Comparison of ENCODE assay signal across 9 cellular contexts in genomic region chr14:55327179-55327578, GRCh38. TPM values are rescaled to one million over a fixed set of nuclear protein-coding genes. Genes with fewer than 3 reads are reported as not detected.
A peak's percentile ranks its signal among the peaks of the same experiment; 100 is the strongest.
DNase-seq lines count a peak whose midpoint lies in the region; ATAC-seq and TF ChIP-seq lines count a peak whose summit lies in the region.
"Had no signal": no experiment of that assay in that cellular context is flagged by ENCODE, and none has a peak within 500 bp of the region (broad histone marks: within the 10 kb centered on the region; RNA-seq: fewer than 3 reads in every experiment).

No MANE protein-coding gene starts in this region.

- H4K20me1 ChIP-seq in OCI-LY3 (ENCODE audit: insufficient read depth, low read length) = peaks cover 60% of the 10 kb centered on the region

- H3K79me2 ChIP-seq in OCI-LY3 (ENCODE audit: low read length) = peaks cover 52% of the 10 kb centered on the region
- H3K79me2 ChIP-seq in trophoblast cell (ENCODE audit: control insufficient read depth, insufficient read depth, low read length, poor library complexity) = no peaks in the 10 kb centered on the region

- no peaks in the 10 kb centered on the region for H3K27me3 Mint-ChIP-seq in CD4-positive, alpha-beta T cell

- no peak overlapping the region for H4K12ac ChIP-seq in trophoblast cell (ENCODE audit: low read depth, low read length)

- H2BK5ac ChIP-seq in trophoblast cell (ENCODE audit: low read depth, low read length, poor library complexity) = no peak overlapping the region

- CTCF ChIA-PET in CD4-positive, alpha-beta T cell (lab: Charles Lee) = no interaction called here

- H4K91ac ChIP-seq in trophoblast cell (ENCODE audit: low read depth, low read length) = no peak overlapping the region

- no peak for TF ChIP-seq CTCF in CD4-positive, alpha-beta T cell (IDR thresholded peaks at IDR 0.05)
- TF ChIP-seq CTCF in OCI-LY3 (IDR thresholded peaks at IDR 0.05; ENCODE audit: low read depth, low read length) (no peak), vagina (IDR thresholded peaks at IDR 0.05) (no peak)

- H3K27ac Mint-ChIP-seq in CD4-positive, alpha-beta T cell = peak overlapping the region; percentile 1

- H2BK12ac ChIP-seq in trophoblast cell (ENCODE audit: low read length) = no peak overlapping the region

- H2AFZ ChIP-seq in OCI-LY3 (ENCODE audit: low read depth, low read length) (no peak overlapping the region), trophoblast cell (ENCODE audit: insufficient read depth, low read length, poor library complexity) (no peak overlapping the region)

- H3K27ac ChIP-seq in CD4-positive, alpha-beta T cell (ENCODE audit: low read depth, low read length) = no peak overlapping the region
- H3K27ac ChIP-seq in OCI-LY3 (ENCODE audit: low read length) (peak overlapping the region; percentile 3; the same call in 1 of the 2 replicates), vagina (no peak overlapping the region), trophoblast cell (ENCODE audit: low read depth, low read length) (no peak overlapping the region), substantia nigra (ENCODE audit: low read depth, low read length, poor library complexity, severe bottlenecking) (no peak overlapping the region)

- no peak for TF ChIP-seq POLR2A in vagina (IDR thresholded peaks at IDR 0.05)

- intact Hi-C loops in CD4-positive, alpha-beta T cell (cut with DNase I, micrococcal nuclease) = no loop called here
- intact Hi-C loops in vagina (cut with DNase I) = no loop called here

- H3K9me3 ChIP-seq in CD4-positive, alpha-beta T cell (ENCODE audit: control insufficient read depth, low read length) = no peaks in the 10 kb centered on the region
- H3K9me3 ChIP-seq in OCI-LY3 (ENCODE audit: insufficient read depth, low read length) = no peaks in the 10 kb centered on the region
- H3K9me3 ChIP-seq in vagina = no peaks in the 10 kb centered on the region
- H3K9me3 ChIP-seq in trophoblast cell (ENCODE audit: insufficient read depth, low read depth, low read length) = no peaks in the 10 kb centered on the region

- H2BK120ac ChIP-seq in trophoblast cell (ENCODE audit: insufficient read depth, low read length, poor library complexity) = no peak overlapping the region

- no peaks in the 10 kb centered on the region for H3K9me3 Mint-ChIP-seq in CD4-positive, alpha-beta T cell

- peaks cover 52% of the 10 kb centered on the region for H3K4me1 Mint-ChIP-seq in CD4-positive, alpha-beta T cell (ENCODE audit: low read depth)

- no peak overlapping the region for H3K4ac ChIP-seq in trophoblast cell (ENCODE audit: low read depth, low read length)

- no CpG with 5 or more reads among the region's 1 CpG for WGBS in trophoblast cell (ENCODE audit: extremely low coverage, insufficient coverage, insufficient read length)

- H3K14ac ChIP-seq in trophoblast cell (ENCODE audit: low read length) = no peak overlapping the region

- H3K4me3 Mint-ChIP-seq in CD4-positive, alpha-beta T cell = no peak overlapping the region

- H3K27me3 ChIP-seq in CD4-positive, alpha-beta T cell (ENCODE audit: control insufficient read depth, insufficient read depth, low read length) = no peaks in the 10 kb centered on the region
- H3K27me3 ChIP-seq in OCI-LY3 (ENCODE audit: low read depth, low read length) (no peaks in the 10 kb centered on the region), vagina (no peaks in the 10 kb centered on the region), trophoblast cell (ENCODE audit: insufficient read depth, low read length) (no peaks in the 10 kb centered on the region)

- H3K18ac ChIP-seq in trophoblast cell (ENCODE audit: low read length) = no peak overlapping the region

- no peak overlapping the region for H4K8ac ChIP-seq in trophoblast cell (ENCODE audit: low read depth, low read length)

- POLR2A ChIA-PET in CD4-positive, alpha-beta T cell (lab: Charles Lee) = no interaction called here

- H3K36me3 ChIP-seq in OCI-LY3 (replicated peaks; ENCODE audit: low read depth, low read length) (no peaks in the 10 kb centered on the region), vagina (no peaks in the 10 kb centered on the region), trophoblast cell (ENCODE audit: control insufficient read depth in 1 of 2, insufficient read depth in 2 of 2, low read length in 2 of 2) (peaks cover 0 to 2% of the 10 kb centered on the region in 2 experiments)

- DNase-seq in CD4-positive, alpha-beta T cell = no peak
- DNase-seq in vagina (ENCODE audit: extremely low spot score in 2 of 2) (no peak), trophoblast cell (no peak), substantia nigra (lab: John Stamatoyannopoulos, UW) (no peak), NCI-H82 (lab: John Stamatoyannopoulos, UW) (no peak)
- DNase-seq: SHP77 had no signal

- peak; percentile 43 for ATAC-seq in CD4-positive, alpha-beta T cell (ENCODE audit: poor library complexity)
- ATAC-seq in GM18870 (IDR thresholded peaks at IDR 0.05; ENCODE audit: unreplicated experiment) = peak; percentile 74
- peak; percentile 84 for ATAC-seq in HG02884 (IDR thresholded peaks at IDR 0.05; ENCODE audit: unreplicated experiment)

- no peak overlapping the region for H3K9ac ChIP-seq in OCI-LY3 (ENCODE audit: low read length)
- H3K9ac ChIP-seq in trophoblast cell (ENCODE audit: low read length) = no peak overlapping the region

- H3K4me1 ChIP-seq in OCI-LY3 (ENCODE audit: low read length) (peaks cover 17% of the 10 kb centered on the region), vagina (peaks cover 44% of the 10 kb centered on the region), trophoblast cell (ENCODE audit: control insufficient read depth in 1 of 2, insufficient read depth in 2 of 2, low read length in 2 of 2) (no peaks in the 10 kb centered on the region)

- H3K23ac ChIP-seq in trophoblast cell (ENCODE audit: low read length) = no peak overlapping the region

- no peak overlapping the region for H2AK5ac ChIP-seq in trophoblast cell (ENCODE audit: low read length)

- no peaks in the 10 kb centered on the region for H3K79me1 ChIP-seq in trophoblast cell (ENCODE audit: low read length)

- H3K36me3 Mint-ChIP-seq in CD4-positive, alpha-beta T cell (ENCODE audit: low read depth) = peaks cover 16% of the 10 kb centered on the region

- H3K4me2 ChIP-seq in OCI-LY3 (ENCODE audit: low read length) (peak overlapping the region; percentile 53), trophoblast cell (ENCODE audit: low read length) (no peak overlapping the region)

- H3K4me3 ChIP-seq in OCI-LY3 (ENCODE audit: low read length) = no peak overlapping the region
- no peak overlapping the region for H3K4me3 ChIP-seq in vagina
- H3K4me3 ChIP-seq in trophoblast cell (ENCODE audit: low read depth, low read length) = no peak overlapping the region

RNA-seq across cellular contexts. Expression of gene FBXO34, which starts 56.0 kb away (rescaled TPM):
- total RNA-seq in CD4-positive, alpha-beta T cell = 10 to 100 TPM; 28.3 to 29.7 TPM
- 24.6 TPM for total RNA-seq in vagina
- 11.5 TPM in 2 replicates for polyA plus RNA-seq in trophoblast cell (2013)
